ENCODE assay signal across 8 cellular contexts in the genomic region with DNA sequence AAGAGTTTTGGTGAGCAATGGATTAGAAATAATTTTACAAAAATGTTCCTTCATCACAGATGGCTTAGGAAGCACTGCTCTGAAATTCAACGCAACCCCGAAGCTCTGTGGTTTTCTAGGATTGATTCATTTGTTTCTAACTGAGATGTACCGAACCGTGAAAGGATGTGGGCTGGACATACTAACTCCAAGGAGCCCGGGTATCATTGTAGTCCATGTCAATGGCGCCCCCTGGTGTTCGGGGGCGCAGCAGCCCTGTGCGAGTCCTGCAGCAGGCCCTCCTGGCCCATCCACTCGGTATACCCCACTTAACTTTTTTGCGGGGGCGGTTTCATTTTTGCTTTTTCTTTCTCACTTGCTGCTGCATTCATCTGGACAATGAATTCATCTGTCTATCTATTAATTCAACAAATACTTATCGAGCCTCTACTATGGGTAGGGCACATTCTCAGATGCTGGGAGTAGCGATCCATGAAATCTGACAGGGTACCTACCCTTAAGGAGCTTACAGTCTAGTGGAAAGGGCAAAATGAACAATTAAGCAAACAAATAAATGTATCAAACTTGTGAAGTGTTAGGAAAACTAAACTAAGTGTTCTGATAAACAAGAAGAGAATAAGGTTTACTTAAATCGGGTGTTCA. TPM values are rescaled to one million over a fixed set of nuclear protein-coding genes. Genes with fewer than 3 reads are reported as not detected.
DNase-seq lines count a peak whose midpoint lies in the region; ATAC-seq lines count a peak whose summit lies in the region.

No MANE protein-coding gene starts in this region.

- peak; percentile 92 for ATAC-seq in GM18870 (IDR thresholded peaks at IDR 0.05; ENCODE audit: unreplicated experiment)
- peak; percentile 94 for ATAC-seq in HG02981 (IDR thresholded peaks at IDR 0.05; ENCODE audit: unreplicated experiment)
- peak; percentile 78 for ATAC-seq in activated naive CD8-positive, alpha-beta T cell treated with anti-CD3 and anti-CD28 coated beads, Interleukin-2, amount 10 ng/mL, durations not matched to agents 7 days and 5 days (ENCODE audit: low read depth)

- H3K27me3 Mint-ChIP-seq in activated naive CD8-positive, alpha-beta T cell treated with anti-CD3 and anti-CD28 coated beads, Interleukin-2, amount 10 ng/mL, durations not matched to agents 7 days and 5 days = no peaks in the 10 kb centered on the region

- no peak overlapping the region for H3K4me3 Mint-ChIP-seq in activated naive CD8-positive, alpha-beta T cell treated with anti-CD3 and anti-CD28 coated beads, Interleukin-2, amount 10 ng/mL, durations not matched to agents 7 days and 5 days

- POLR2A ChIA-PET in activated naive CD8-positive, alpha-beta T cell treated with anti-CD3 and anti-CD28 coated beads, Interleukin-2, amount 10 ng/mL, durations not matched to agents 7 days and 5 days (lab: Charles Lee) = no interaction called here

- no peaks in the 10 kb centered on the region for H3K36me3 Mint-ChIP-seq in activated naive CD8-positive, alpha-beta T cell treated with anti-CD3 and anti-CD28 coated beads, Interleukin-2, amount 10 ng/mL, durations not matched to agents 7 days and 5 days

- no peak overlapping the region for H3K27ac Mint-ChIP-seq in activated naive CD8-positive, alpha-beta T cell treated with anti-CD3 and anti-CD28 coated beads, Interleukin-2, amount 10 ng/mL, durations not matched to agents 7 days and 5 days

- H3K9me3 Mint-ChIP-seq in activated naive CD8-positive, alpha-beta T cell treated with anti-CD3 and anti-CD28 coated beads, Interleukin-2, amount 10 ng/mL, durations not matched to agents 7 days and 5 days = no peaks in the 10 kb centered on the region

- H3K4me1 Mint-ChIP-seq in activated naive CD8-positive, alpha-beta T cell treated with anti-CD3 and anti-CD28 coated beads, Interleukin-2, amount 10 ng/mL, durations not matched to agents 7 days and 5 days = no peaks in the 10 kb centered on the region

- DNase-seq in DMS 273 treated with DMSO at 0.1 percent for 48 hours (lab: John Stamatoyannopoulos, UW) (peak; percentile 24), NCI-H2227 treated with DMSO at 0.1 percent for 48 hours (lab: John Stamatoyannopoulos, UW) (peak; percentile 3), inferior parietal cortex (ENCODE audit: extremely low spot score) (peak; percentile 65), mesenteric fat pad (ENCODE audit: low spot score) (no peak)
- DNase-seq in activated naive CD8-positive, alpha-beta T cell treated with anti-CD3 and anti-CD28 coated beads, Interleukin-2, amount 10 ng/mL, durations not matched to agents 7 days and 5 days = peak; percentile 50
- DNase-seq in stimulated activated CD8-positive, alpha-beta memory T cell treated with anti-CD3 and anti-CD28 coated beads, Interleukin-7, amount 100 ng/mL, for 48 hours (ENCODE audit: extremely low read depth in 1 of 2, low read depth in 1 of 2) = peak; percentile 3

RNA-seq across cellular contexts. Expression of gene ITPRID1, which starts 25.2 kb away (rescaled TPM):
- total RNA-seq in activated naive CD8-positive, alpha-beta T cell treated with anti-CD3 and anti-CD28 coated beads, Interleukin-2, amount 10 ng/mL, durations not matched to agents 7 days and 5 days = not detected
- total RNA-seq in mesenteric fat pad = not detected
